ENCODE assay signal across 14 cellular contexts in genomic region chr4:183078634-183079033, GRCh38.
"Had no signal": no experiment of that assay in that cellular context is flagged by ENCODE, and none has a peak within 500 bp of the region (broad histone marks: within the 10 kb centered on the region; RNA-seq: fewer than 3 reads in every experiment).

No MANE protein-coding gene starts in this region.

- H3K4me2 ChIP-seq: smooth muscle cell had no signal

- H3K4me3 ChIP-seq: coronary artery, heart left ventricle, smooth muscle cell, thyroid gland had no signal

- H3K36me3 ChIP-seq: heart left ventricle, thyroid gland had no signal

- H3K27me3 ChIP-seq: heart left ventricle, thyroid gland had no signal

- H3K27ac ChIP-seq: coronary artery, heart left ventricle, thyroid gland had no signal

- H3K9me3 ChIP-seq: heart left ventricle, thyroid gland had no signal

- ATAC-seq: heart left ventricle, left lobe of liver, natural killer cell, right cardiac atrium had no signal

- H3K4me1 ChIP-seq: thyroid gland had no signal

- DNase-seq: effector CD4-positive, alpha-beta T cell; heart left ventricle; hippocampal formation; islet precursor cell; mammary epithelial cell; natural killer cell; posterior cingulate gyrus; right cardiac atrium; stimulated activated CD4-positive, alpha-beta T cell treated with anti-CD3 and anti-CD28 coated beads, Interleukin-2, amount 100 ng/mL, for 48 hours; stimulated activated naive CD4-positive, alpha-beta T cell treated with Interleukin-2 at 50 U/mL for 16 hours; thyroid gland had no signal
